Comparison of ENCODE assay signal across 10 cellular contexts in genomic region chr1:114956570-114956969, GRCh38.
DNase-seq lines count a peak whose midpoint lies in the region; TF ChIP-seq lines count a peak whose summit lies in the region.
"Had no signal": no experiment of that assay in that cellular context is flagged by ENCODE, and none has a peak within 500 bp of the region (broad histone marks: within the 10 kb centered on the region; RNA-seq: fewer than 3 reads in every experiment).

No MANE protein-coding gene starts in this region.

- H3K27me3 ChIP-seq in hepatocyte: no peaks in the 10 kb centered on the region

- TF ChIP-seq CTCF in GM12872 (IDR thresholded peaks at IDR 0.05; ENCODE audit: insufficient read depth, low read depth, low read length): peak; percentile 46
- TF ChIP-seq CTCF in hepatocyte (IDR thresholded peaks at IDR 0.05; ENCODE audit: poor library complexity): peak; percentile 45
- TF ChIP-seq CTCF in foreskin fibroblast (IDR thresholded peaks at IDR 0.05; ENCODE audit: low read depth, low read length): no peak
- no peak for TF ChIP-seq CTCF in lower leg skin (IDR thresholded peaks at IDR 0.05)

- no peaks in the 10 kb centered on the region for H3K36me3 ChIP-seq in hepatocyte (replicated peaks; ENCODE audit: insufficient read depth, low read depth)

- no peak overlapping the region for H2AFZ ChIP-seq in hepatocyte

- H3K9me3 ChIP-seq in hepatocyte (ENCODE audit: low read depth): no peaks in the 10 kb centered on the region

- intact Hi-C loops in lower leg skin (cut with DNase I; ENCODE audit: low total_unique reads): no loop called here

- no peak overlapping the region for H3K27ac ChIP-seq in hepatocyte

- TF ChIP-seq POLR2A in lower leg skin (IDR thresholded peaks at IDR 0.05): no peak

- in situ Hi-C loops in ACHN (cut with HindIII; ENCODE audit: low pct_ligation_motif_present, low pct_unique_long_range_greater_than_20kb, low sequenced_read_pairs): no loop called here

- H3K4me3 ChIP-seq in hepatocyte (no peak overlapping the region), foreskin fibroblast (ENCODE audit: low read depth in 1 of 2, low read length in 2 of 2) (no peak overlapping the region), lower leg skin (ENCODE audit: low read depth, poor library complexity, severe bottlenecking) (no peak overlapping the region)

- DNase-seq in ACHN: peak; percentile 11
- peak; percentile 4 for DNase-seq in SK-N-DZ (ENCODE audit: low spot score)
- peak; percentile 27 for DNase-seq in hepatocyte (ENCODE audit: low spot score)
- DNase-seq in foreskin fibroblast: no peak
- DNase-seq in lower leg skin (ENCODE audit: low spot score in 2 of 2): no peak
- DNase-seq in NCI-H1436 (lab: John Stamatoyannopoulos, UW): no peak
- DNase-seq in stimulated activated CD4-positive, alpha-beta T cell treated with anti-CD3 and anti-CD28 coated beads, Interleukin-1b, Interleukin-23, amount 100 ng/mL, for 48 hours: no peak
- DNase-seq: right cardiac atrium, Right ventricle myocardium superior had no signal

- 83% methylated on average over 1 of the region's 1 CpG for WGBS in hepatocyte (ENCODE audit: low lambda C conversion rate, missing lambda C conversion rate)
- WGBS in lower leg skin, 2 donors: 88 to 90% methylated on average over 1 of the region's 1 CpG

- H3K4me1 ChIP-seq in hepatocyte (ENCODE audit: insufficient read depth): no peaks in the 10 kb centered on the region

- H3K79me2 ChIP-seq in hepatocyte: no peaks in the 10 kb centered on the region

- H3K9me2 ChIP-seq in hepatocyte (replicated peaks; ENCODE audit: insufficient read depth): no peaks in the 10 kb centered on the region

- H3K4me2 ChIP-seq in hepatocyte: no peak overlapping the region

- no peaks in the 10 kb centered on the region for H4K20me1 ChIP-seq in hepatocyte (ENCODE audit: insufficient read depth, poor library complexity, severe bottlenecking)

Comparison
In these comparisons a context has a peak if more than half of its experiments do, and no peak if none do; other contexts are left out.
1. DNase-seq: peak in ACHN (single experiment), SK-N-DZ (single experiment) and hepatocyte (single experiment); none in foreskin fibroblast (0 of 2), lower leg skin (0 of 2), NCI-H1436 (single experiment) and stimulated activated CD4-positive, alpha-beta T cell treated with anti-CD3 and anti-CD28 coated beads, Interleukin-1b, Interleukin-23, amount 100 ng/mL, for 48 hours (single experiment).
2. CTCF ChIP-seq: peak in GM12872 (single experiment) and hepatocyte (single experiment); none in foreskin fibroblast (single experiment) and lower leg skin (0 of 3).